Comparison of ENCODE assay signal across 15 cellular contexts in genomic region chr3:97680210-97680609, GRCh38.
DNase-seq lines count a peak whose midpoint lies in the region; ATAC-seq and TF ChIP-seq lines count a peak whose summit lies in the region.
"Had no signal": no experiment of that assay in that cellular context is flagged by ENCODE, and none has a peak within 500 bp of the region (broad histone marks: within the 10 kb centered on the region; RNA-seq: fewer than 3 reads in every experiment).

No MANE protein-coding gene starts in this region.

- no peaks in the 10 kb centered on the region for H3K27me3 ChIP-seq in foreskin keratinocyte
- H3K27me3 ChIP-seq: BLaER1 had no signal

- intact Hi-C loops in left ventricle myocardium superior (cut with micrococcal nuclease) (no loop called here), Right ventricle myocardium superior (cut with DNase I) (no loop called here)

- peak overlapping the region; percentile 10 for H3K27ac ChIP-seq in foreskin keratinocyte
- H3K27ac ChIP-seq: 22Rv1, BLaER1 had no signal

- peaks cover 8% of the 10 kb centered on the region for H3K4me1 ChIP-seq in foreskin keratinocyte
- H3K4me1 ChIP-seq: BLaER1, Caco-2, HAP-1 had no signal

- DNase-seq in NCI-H1105 treated with DMSO at 0.1 percent for 48 hours (lab: John Stamatoyannopoulos, UW), result peak; percentile 17
- no peak for DNase-seq in NCI-H1105 (lab: John Stamatoyannopoulos, UW)
- no peak for DNase-seq in left ventricle myocardium superior
- DNase-seq in Right ventricle myocardium superior, result no peak
- peak; percentile 31 to 56 for DNase-seq in foreskin keratinocyte
- no peak for DNase-seq in OCI-M2 (lab: John Stamatoyannopoulos, UW; ENCODE audit: unreplicated experiment)
- DNase-seq in NK-92 (lab: John Stamatoyannopoulos, UW; ENCODE audit: unreplicated experiment), result no peak
- DNase-seq: AML-193; Caco-2; CD8-positive, alpha-beta memory T cell; DMS53; GF-D8 had no signal

- TF ChIP-seq CTCF in foreskin keratinocyte (conservative IDR thresholded peaks at IDR 0.05), result no peak

- ATAC-seq in left ventricle myocardium superior (peak; percentile 17), Right ventricle myocardium superior (ENCODE audit: poor library complexity) (no peak), foreskin keratinocyte (peak; percentile 23)

Comparison
In these comparisons a context has a peak if more than half of its experiments do, and no peak if none do; other contexts are left out.
1. DNase-seq: peak in NCI-H1105 treated with DMSO at 0.1 percent for 48 hours (single experiment) and foreskin keratinocyte (2 of 2); none in NCI-H1105 (single experiment), left ventricle myocardium superior (single experiment), Right ventricle myocardium superior (single experiment), OCI-M2 (single experiment) and NK-92 (single experiment).